25 cellular contexts compared by ENCODE assay signal in the genomic region with DNA sequence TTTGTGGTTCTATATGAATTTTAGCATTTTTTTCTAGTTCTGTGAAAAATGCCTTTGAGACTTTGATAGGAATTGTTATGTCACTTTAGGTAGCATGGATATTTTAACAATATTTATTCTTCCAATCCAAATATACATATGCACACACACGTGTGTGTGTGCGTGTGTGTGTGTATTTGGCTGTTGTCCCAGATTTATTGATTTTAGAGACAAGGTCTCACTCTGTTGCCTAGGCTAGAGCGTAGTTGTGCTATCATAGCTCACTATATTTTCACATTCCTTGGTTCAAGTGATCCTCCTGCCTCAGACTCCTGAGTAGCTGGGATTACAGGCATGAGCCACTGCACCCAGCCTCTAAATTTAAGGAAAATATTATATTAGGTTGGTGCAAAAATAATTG.
A peak's percentile ranks its signal among the peaks of the same experiment; 100 is the strongest.
DNase-seq lines count a peak whose midpoint lies in the region; ATAC-seq, FAIRE-seq and TF ChIP-seq lines count a peak whose summit lies in the region.
"Had no signal": no experiment of that assay in that cellular context is flagged by ENCODE, and none has a peak within 500 bp of the region (broad histone marks: within the 10 kb centered on the region; RNA-seq: fewer than 3 reads in every experiment).

No MANE protein-coding gene starts in this region.

- H2AFZ ChIP-seq in HepG2 (ENCODE audit: low read length): no peak overlapping the region

- intact Hi-C loops in HepG2 (cut with micrococcal nuclease; ENCODE audit: unreplicated experiment): no loop called here

- no peak overlapping the region for H3K4me2 ChIP-seq in HepG2 (ENCODE audit: low read depth, low read length)
- H3K4me2 ChIP-seq: A549; BLaER1 treated with 17β-estradiol and CSF1 and Interleukin-3, amounts not matched to agents 10 nM and 100 nM; GM23338 had no signal

- H3K9me3 ChIP-seq in HepG2 (ENCODE audit: low read length): no peaks in the 10 kb centered on the region
- H3K9me3 ChIP-seq: A549, BE2C had no signal

- peaks cover 4% of the 10 kb centered on the region for H3K9me3 Mint-ChIP-seq in nephron
- H3K9me3 Mint-ChIP-seq: CD4-positive, alpha-beta T cell; GM23338; H9 had no signal

- TF ChIP-seq CTCF in LNCaP clone FGC (IDR thresholded peaks at IDR 0.05; ENCODE audit: control insufficient read depth, extremely low read depth, insufficient read depth) (no peak), HepG2 (CRISPR knock-in tag; IDR thresholded peaks at IDR 0.05) (no peak), nephron (IDR thresholded peaks at IDR 0.05; ENCODE audit: unreplicated experiment in 3 of 3) (no peak)

- H3K4me3 ChIP-seq in LNCaP clone FGC (ENCODE audit: low read depth, low read length): no peak overlapping the region
- no peak overlapping the region for H3K4me3 ChIP-seq in HepG2 (replicated peaks in 1 of 3; ENCODE audit: insufficient read depth in 1 of 3, low read depth in 2 of 3, low read length in 3 of 3)
- H3K4me3 ChIP-seq: A549; BLaER1 treated with 17β-estradiol and CSF1 and Interleukin-3, amounts not matched to agents 10 nM and 100 nM; GM23338 had no signal

- no peak for TF ChIP-seq POLR2A in HepG2 (IDR thresholded peaks at IDR 0.05; ENCODE audit: insufficient read depth in 1 of 2, low read depth in 2 of 2, low read length in 2 of 2)

- peaks cover 16% of the 10 kb centered on the region for H3K4me1 Mint-ChIP-seq in nephron
- H3K4me1 Mint-ChIP-seq: CD8-positive, alpha-beta memory T cell; GM23338 had no signal

- peak in 1 of 2 experiments; percentile 36; a peak in 1 of 4 replicates for TF ChIP-seq EP300 in HepG2 (IDR thresholded peaks at IDR 0.05; ENCODE audit: low read depth in 2 of 2, low read length in 2 of 2)
- no peak for TF ChIP-seq EP300 in HepG2 (CRISPR knock-in tag; IDR thresholded peaks at IDR 0.05; ENCODE audit: borderline replicate concordance)

- CTCF ChIA-PET in HepG2 (lab: Yijun Ruan, JAX; ENCODE audit: low intra/inter-chr PET ratio, low total read pairs): no interaction called here

- H3K27me3 Mint-ChIP-seq in nephron (ENCODE audit: low read depth): no peaks in the 10 kb centered on the region
- H3K27me3 Mint-ChIP-seq: CD4-positive, alpha-beta T cell had no signal

- no peak overlapping the region for H3K9ac ChIP-seq in HepG2 (ENCODE audit: insufficient read depth, low read depth, low read length)
- H3K9ac ChIP-seq: BLaER1 treated with 17β-estradiol and CSF1 and Interleukin-3, amounts not matched to agents 10 nM and 100 nM had no signal

- no peak overlapping the region for H3K27ac ChIP-seq in HepG2 (ENCODE audit: extremely low read length, insufficient read depth, low read length)
- H3K27ac ChIP-seq: A549; BLaER1 treated with 17β-estradiol and CSF1 and Interleukin-3, amounts not matched to agents 10 nM and 100 nM had no signal

- no peaks in the 10 kb centered on the region for H4K20me1 ChIP-seq in HepG2 (ENCODE audit: insufficient read depth, low read length)
- H4K20me1 ChIP-seq: BLaER1 treated with 17β-estradiol and CSF1 and Interleukin-3, amounts not matched to agents 10 nM and 100 nM had no signal

- H3K36me3 ChIP-seq in HepG2 (replicated peaks in 1 of 2; ENCODE audit: control insufficient read depth in 1 of 2, insufficient read depth in 2 of 2, low read length in 2 of 2): no peaks in the 10 kb centered on the region
- H3K36me3 ChIP-seq: BE2C; BLaER1 treated with 17β-estradiol and CSF1 and Interleukin-3, amounts not matched to agents 10 nM and 100 nM had no signal

- DNase-seq in LNCaP clone FGC (ENCODE audit: low read depth) (peak; percentile 11), NCI-H2029 treated with DMSO at 0.1 percent for 48 hours (lab: John Stamatoyannopoulos, UW) (peak; percentile 7), HepG2 (ENCODE audit: low spot score) (peak; percentile 35), DMS 273 (lab: John Stamatoyannopoulos, UW; ENCODE audit: unreplicated experiment) (no peak)
- DNase-seq: 8988T; ACHN; AML-193; BE2C; CD4-positive, alpha-beta T cell; CD8-positive, alpha-beta memory T cell; DMS53; DMS79 treated with DMSO at 0.1 percent for 48 hours; GF-D8; H9 had no signal

- ATAC-seq in HepG2 (no peak), HG02973 (IDR thresholded peaks at IDR 0.05; ENCODE audit: unreplicated experiment) (no peak), HG02610 (IDR thresholded peaks at IDR 0.05; ENCODE audit: unreplicated experiment) (no peak)
- ATAC-seq: A549, GM23338, HCT116 had no signal

- in situ Hi-C loops in HepG2 (cut with HindIII; ENCODE audit: extremely low pct_ligation_motif_present, low pct_unique_long_range_greater_than_20kb): no loop called here

- H3K4me3 Mint-ChIP-seq in nephron: no peak overlapping the region
- H3K4me3 Mint-ChIP-seq: CD14-positive monocyte; CD4-positive, alpha-beta T cell; CD8-positive, alpha-beta memory T cell; GM23338; H9 had no signal

- peaks cover 36% of the 10 kb centered on the region for H3K4me1 ChIP-seq in HepG2 (ENCODE audit: insufficient read depth, low read length)
- H3K4me1 ChIP-seq: BE2C had no signal

- BruUV-seq in HepG2 (replicated peaks; lab: Mats Ljungman, UMichigan): no TSS peak

- H3K27me3 ChIP-seq in HepG2 (ENCODE audit: control insufficient read depth in 1 of 2, insufficient read depth in 2 of 2, low read length in 2 of 2): no peaks in the 10 kb centered on the region
- H3K27me3 ChIP-seq: BE2C; BLaER1 treated with 17β-estradiol and CSF1 and Interleukin-3, amounts not matched to agents 10 nM and 100 nM had no signal

- H3K27ac Mint-ChIP-seq in nephron: peak overlapping the region in 2 of 3 experiments; percentile 1 to 14
- H3K27ac Mint-ChIP-seq: CD14-positive monocyte; CD4-positive, alpha-beta T cell; CD8-positive, alpha-beta memory T cell; H9 had no signal

- POLR2A ChIA-PET in HepG2 (lab: Yijun Ruan, JAX): interaction anchor here (0.6 to 0.7 kb wide), 2 partner anchors 19 to 294 kb away, joined by 3 to 4 read pairs; no protein-coding TSS in a partner anchor

- no peaks in the 10 kb centered on the region for H3K79me2 ChIP-seq in HepG2 (ENCODE audit: insufficient read depth, low read length)

- no peak for FAIRE-seq in HepG2 (lab: Jason Lieb, UNC)
- FAIRE-seq: A549, D721Med, GM12891, GM18507 had no signal

- no peak for TF ChIP-seq RAD21 in HepG2 (CRISPR knock-in tag; IDR thresholded peaks at IDR 0.05)

- WGBS in HepG2 (ENCODE audit: low lambda C conversion rate): 64% methylated on average over 3 of the region's 3 CpGs

- no peaks in the 10 kb centered on the region for H3K36me3 Mint-ChIP-seq in nephron (ENCODE audit: low read depth)
- H3K36me3 Mint-ChIP-seq: CD14-positive monocyte; CD8-positive, alpha-beta memory T cell had no signal

TF ChIP-seq in HepG2, 621 proteins besides CTCF, POLR2A, EP300 and RAD21 (continues in another document):
- TF ChIP-seq NCOA5 (CRISPR knock-in tag; IDR thresholded peaks at IDR 0.05) (no peak), ZNF274 (CRISPR knock-in tag; IDR thresholded peaks at IDR 0.05) (no peak), IRF2 (CRISPR knock-in tag; IDR thresholded peaks at IDR 0.05) (no peak), CHD4 (IDR thresholded peaks at IDR 0.05; ENCODE audit: borderline replicate concordance, low read length) (no peak), TOE1 (CRISPR knock-in tag; IDR thresholded peaks at IDR 0.05) (no peak), TARDBP (CRISPR knock-in tag; IDR thresholded peaks at IDR 0.05) (no peak), ZSCAN22 (CRISPR knock-in tag; IDR thresholded peaks at IDR 0.05) (no peak), BRF2 (CRISPR knock-in tag; IDR thresholded peaks at IDR 0.05) (no peak), ZNF282 (IDR thresholded peaks at IDR 0.05; ENCODE audit: partially characterized antibody) (no peak), POLR2AphosphoS5 (IDR thresholded peaks at IDR 0.05; ENCODE audit: low read depth, low read length) (no peak), ZNF143 (CRISPR knock-in tag; IDR thresholded peaks at IDR 0.05) (no peak), ESRRA (CRISPR knock-in tag; IDR thresholded peaks at IDR 0.05; ENCODE audit: low read depth) (no peak), IRX3 (CRISPR knock-in tag; IDR thresholded peaks at IDR 0.05; ENCODE audit: borderline replicate concordance, low read depth) (no peak), ZNF629 (CRISPR knock-in tag; conservative IDR thresholded peaks at IDR 0.05) (no peak)
- TF ChIP-seq, protein P1, sequence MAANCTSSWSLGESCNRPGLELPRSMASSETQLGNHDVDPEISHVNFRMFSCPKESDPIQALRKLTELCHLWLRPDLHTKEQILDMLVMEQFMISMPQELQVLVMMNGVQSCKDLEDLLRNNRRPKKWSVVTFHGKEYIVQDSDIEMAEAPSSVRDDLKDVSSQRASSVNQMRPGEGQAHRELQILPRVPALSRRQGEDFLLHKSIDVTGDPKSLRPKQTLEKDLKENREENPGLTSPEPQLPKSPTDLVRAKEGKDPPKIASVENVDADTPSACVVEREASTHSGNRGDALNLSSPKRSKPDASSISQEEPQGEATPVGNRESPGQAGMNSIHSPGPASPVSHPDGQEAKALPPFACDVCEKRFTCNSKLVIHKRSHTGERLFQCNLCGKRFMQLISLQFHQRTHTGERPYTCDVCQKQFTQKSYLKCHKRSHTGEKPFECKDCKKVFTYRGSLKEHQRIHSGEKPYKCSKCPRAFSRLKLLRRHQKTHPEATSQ (CRISPR knock-in tag; IDR thresholded peaks at IDR 0.05; ENCODE audit: borderline replicate concordance): no peak
- TF ChIP-seq, protein P2, sequence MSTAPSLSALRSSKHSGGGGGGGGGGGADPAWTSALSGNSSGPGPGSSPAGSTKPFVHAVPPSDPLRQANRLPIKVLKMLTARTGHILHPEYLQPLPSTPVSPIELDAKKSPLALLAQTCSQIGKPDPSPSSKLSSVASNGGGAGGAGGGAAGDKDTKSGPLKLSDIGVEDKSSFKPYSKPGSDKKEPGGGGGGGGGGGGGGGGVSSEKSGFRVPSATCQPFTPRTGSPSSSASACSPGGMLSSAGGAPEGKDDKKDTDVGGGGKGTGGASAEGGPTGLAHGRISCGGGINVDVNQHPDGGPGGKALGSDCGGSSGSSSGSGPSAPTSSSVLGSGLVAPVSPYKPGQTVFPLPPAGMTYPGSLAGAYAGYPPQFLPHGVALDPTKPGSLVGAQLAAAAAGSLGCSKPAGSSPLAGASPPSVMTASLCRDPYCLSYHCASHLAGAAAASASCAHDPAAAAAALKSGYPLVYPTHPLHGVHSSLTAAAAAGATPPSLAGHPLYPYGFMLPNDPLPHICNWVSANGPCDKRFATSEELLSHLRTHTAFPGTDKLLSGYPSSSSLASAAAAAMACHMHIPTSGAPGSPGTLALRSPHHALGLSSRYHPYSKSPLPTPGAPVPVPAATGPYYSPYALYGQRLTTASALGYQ (CRISPR knock-in tag; IDR thresholded peaks at IDR 0.05): no peak
